Comparison of ENCODE assay signal across 23 cellular contexts in the genomic region with DNA sequence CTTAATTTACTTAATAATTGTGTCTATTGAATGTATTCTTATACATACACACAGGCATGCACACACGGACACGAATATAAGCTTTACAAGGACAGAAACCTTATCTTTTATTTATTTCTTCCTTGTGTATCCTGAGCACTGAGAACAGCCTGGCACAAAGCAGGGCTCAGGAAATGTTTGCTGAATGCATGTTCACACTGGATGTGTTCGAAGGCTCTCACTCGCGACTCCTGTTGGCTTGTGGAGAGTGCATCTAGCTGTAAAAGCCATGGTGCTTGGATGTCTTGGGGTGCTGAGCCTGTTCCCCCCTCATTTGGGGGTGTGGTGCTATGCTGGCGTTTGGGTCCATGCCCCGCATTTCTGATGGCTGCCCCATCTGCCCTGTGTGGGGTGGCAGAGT.
"Had no signal": no experiment of that assay in that cellular context is flagged by ENCODE, and none has a peak within 500 bp of the region (broad histone marks: within the 10 kb centered on the region; RNA-seq: fewer than 3 reads in every experiment).

No MANE protein-coding gene starts in this region.

- H3K27me3 ChIP-seq: body of pancreas, foreskin keratinocyte, sigmoid colon, spleen, tibial artery, uterus had no signal

- H3K36me3 Mint-ChIP-seq: activated CD4-positive, alpha-beta memory T cell treated with anti-CD3 and anti-CD28 coated beads for 36 hours; activated naive CD8-positive, alpha-beta T cell treated with anti-CD3 and anti-CD28 coated beads, Interleukin-2, amount 10 ng/mL, durations not matched to agents 7 days and 5 days; mesothelial cell of epicardium; stimulated activated naive B cell treated with anti-CD40 and anti-IgM and Interleukin-4, amounts not matched to agents 10 μg/mL and 1 μg/mL and 100 μg/mL, for 72 hours had no signal

- H3K4me3 Mint-ChIP-seq: activated B cell treated with CpG ODN at 0.5 μM for 24 hours; activated CD4-positive, alpha-beta memory T cell treated with anti-CD3 and anti-CD28 coated beads for 36 hours; activated naive CD8-positive, alpha-beta T cell treated with anti-CD3 and anti-CD28 coated beads, Interleukin-2, amount 10 ng/mL, durations not matched to agents 7 days and 5 days; activated T-helper 17 cell treated with anti-CD3 and anti-CD28 coated beads, Interleukin-2, amount 50 U/mL, for 72 hours; effector memory CD8-positive, alpha-beta T cell; mesothelial cell of epicardium; stimulated activated naive B cell treated with anti-CD40 and anti-IgM and Interleukin-4, amounts not matched to agents 10 μg/mL and 1 μg/mL and 100 μg/mL, for 72 hours had no signal

- H3K36me3 ChIP-seq: sigmoid colon, spleen, tibial artery, uterus had no signal

- H3K27me3 Mint-ChIP-seq: activated CD4-positive, alpha-beta memory T cell treated with anti-CD3 and anti-CD28 coated beads for 36 hours; activated naive CD8-positive, alpha-beta T cell treated with anti-CD3 and anti-CD28 coated beads, Interleukin-2, amount 10 ng/mL, durations not matched to agents 7 days and 5 days; activated T-helper 17 cell treated with anti-CD3 and anti-CD28 coated beads, Interleukin-2, amount 50 U/mL, for 72 hours had no signal

- H3K4me3 ChIP-seq: body of pancreas, lung, sigmoid colon, spleen, tibial artery, uterus had no signal

- H3K27ac Mint-ChIP-seq: activated B cell treated with CpG ODN at 0.5 μM for 24 hours; activated CD4-positive, alpha-beta memory T cell treated with anti-CD3 and anti-CD28 coated beads for 36 hours; activated naive CD8-positive, alpha-beta T cell treated with anti-CD3 and anti-CD28 coated beads, Interleukin-2, amount 10 ng/mL, durations not matched to agents 7 days and 5 days; activated T-helper 17 cell treated with anti-CD3 and anti-CD28 coated beads, Interleukin-2, amount 50 U/mL, for 72 hours; effector memory CD8-positive, alpha-beta T cell; mesothelial cell of epicardium; stimulated activated naive B cell treated with anti-CD40 and anti-IgM and Interleukin-4, amounts not matched to agents 10 μg/mL and 1 μg/mL and 100 μg/mL, for 72 hours had no signal

- H3K9me3 Mint-ChIP-seq: activated B cell treated with CpG ODN at 0.5 μM for 24 hours; activated CD4-positive, alpha-beta memory T cell treated with anti-CD3 and anti-CD28 coated beads for 36 hours; activated naive CD8-positive, alpha-beta T cell treated with anti-CD3 and anti-CD28 coated beads, Interleukin-2, amount 10 ng/mL, durations not matched to agents 7 days and 5 days; activated T-helper 17 cell treated with anti-CD3 and anti-CD28 coated beads, Interleukin-2, amount 50 U/mL, for 72 hours; effector memory CD8-positive, alpha-beta T cell; mesothelial cell of epicardium; nephron; stimulated activated naive B cell treated with anti-CD40 and anti-IgM and Interleukin-4, amounts not matched to agents 10 μg/mL and 1 μg/mL and 100 μg/mL, for 72 hours had no signal

- DNase-seq: activated B cell treated with CpG ODN at 0.5 μM for 24 hours; activated CD4-positive, alpha-beta memory T cell treated with anti-CD3 and anti-CD28 coated beads for 36 hours; activated CD4-positive, alpha-beta T cell treated with anti-CD3 and anti-CD28 coated beads for 4 hours; activated naive CD4-positive, alpha-beta T cell; activated naive CD8-positive, alpha-beta T cell treated with anti-CD3 and anti-CD28 coated beads, Interleukin-2, amount 10 ng/mL, durations not matched to agents 7 days and 5 days; activated T-cell treated with anti-CD3 and anti-CD28 coated beads for 4 hours; amygdala; caudate nucleus; effector memory CD8-positive, alpha-beta T cell; foreskin keratinocyte; hippocampal formation; sigmoid colon; spleen; stimulated activated CD4-positive, alpha-beta T cell treated with anti-CD3 and anti-CD28 coated beads, Interleukin-4, amount 100 ng/mL, for 4 hours; stimulated activated naive B cell treated with anti-CD40 and anti-IgM and Interleukin-4, amounts not matched to agents 10 μg/mL and 1 μg/mL and 100 μg/mL, for 72 hours; tibial artery; uterus had no signal

- ATAC-seq: activated T-helper 17 cell treated with anti-CD3 and anti-CD28 coated beads, Interleukin-2, amount 50 U/mL, for 72 hours; body of pancreas; effector memory CD8-positive, alpha-beta T cell; foreskin keratinocyte; left lobe of liver; stimulated activated naive B cell treated with anti-CD40 and anti-IgM and Interleukin-4, amounts not matched to agents 10 μg/mL and 1 μg/mL and 100 μg/mL, for 72 hours had no signal

- H3K27ac ChIP-seq: body of pancreas, foreskin keratinocyte, sigmoid colon, spleen, tibial artery, uterus had no signal

- H3K9me3 ChIP-seq: body of pancreas, sigmoid colon, spleen, tibial artery, uterus had no signal
